Comparison of ENCODE assay signal across 26 cellular contexts in the genomic region with DNA sequence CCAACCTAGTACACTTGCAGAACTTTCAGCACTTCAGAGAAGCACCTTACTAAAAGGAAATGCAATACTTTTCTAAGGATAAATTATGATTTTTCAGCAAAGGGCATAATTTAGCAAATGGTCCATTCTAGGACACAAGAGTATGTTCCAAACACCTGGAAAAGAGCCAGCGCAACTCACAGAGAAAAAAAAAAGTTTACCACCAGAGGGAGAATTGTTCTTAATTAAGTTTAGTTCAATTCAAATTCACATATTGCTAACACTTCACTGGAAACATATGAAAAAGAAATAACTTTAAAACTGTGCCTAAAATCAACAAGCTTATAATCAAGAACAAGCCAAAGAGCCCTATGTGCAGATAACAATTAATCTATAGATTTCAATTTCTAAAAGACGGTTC.
DNase-seq lines count a peak whose midpoint lies in the region; ATAC-seq and TF ChIP-seq lines count a peak whose summit lies in the region.
"Had no signal": no experiment of that assay in that cellular context is flagged by ENCODE, and none has a peak within 500 bp of the region (broad histone marks: within the 10 kb centered on the region; RNA-seq: fewer than 3 reads in every experiment).

No MANE protein-coding gene starts in this region.

- H3K27ac ChIP-seq in C4-2B (no peak overlapping the region), GM23248 (no peak overlapping the region)
- H3K27ac ChIP-seq: A549, KMS-11, SJSA1 had no signal

- in situ Hi-C loops in GM23248 (cut with MboI), result no loop called here

- no peak overlapping the region for H3K4me2 ChIP-seq in GM23248 (ENCODE audit: unreplicated experiment)
- H3K4me2 ChIP-seq: A549, KMS-11 had no signal

- H2AFZ ChIP-seq in GM23248, result no peak overlapping the region

- TF ChIP-seq CTCF in C4-2B (conservative IDR thresholded peaks at IDR 0.05) (peak; percentile 26), LNCaP clone FGC (IDR thresholded peaks at IDR 0.05; ENCODE audit: control insufficient read depth, extremely low read depth, insufficient read depth) (peak; percentile 15; the same call in 1 of the 2 replicates)

- no peaks in the 10 kb centered on the region for H3K36me3 ChIP-seq in GM23248 (ENCODE audit: low read depth)
- H3K36me3 ChIP-seq: SJSA1 had no signal

- H3K4me1 ChIP-seq in GM23248 (ENCODE audit: insufficient read depth), result no peaks in the 10 kb centered on the region
- H3K4me1 ChIP-seq: A549, Caco-2, SJSA1 had no signal

- no peaks in the 10 kb centered on the region for H4K20me1 ChIP-seq in GM23248 (ENCODE audit: insufficient read depth)

- H3K9ac ChIP-seq in GM23248, result no peak overlapping the region
- H3K9ac ChIP-seq: KMS-11 had no signal

- no peaks in the 10 kb centered on the region for H3K27me3 ChIP-seq in GM23248 (replicated peaks; ENCODE audit: insufficient read depth)
- H3K27me3 ChIP-seq: SJSA1 had no signal

- 35 to 46% methylated on average over 2 of the region's 2 CpGs for WGBS in GM23248 (ENCODE audit: low coverage in 1 of 2, low lambda C conversion rate in 2 of 2, missing lambda C conversion rate in 2 of 2), 2 experiments

- no peaks in the 10 kb centered on the region for H3K79me2 ChIP-seq in GM23248 (ENCODE audit: insufficient read depth)

- H3F3A ChIP-seq in GM23248 (ENCODE audit: insufficient read depth), result no peaks in the 10 kb centered on the region

- no peaks in the 10 kb centered on the region for H3K9me2 ChIP-seq in GM23248 (ENCODE audit: insufficient read depth)

- peak; percentile 48 for ATAC-seq in left lobe of liver
- no peak for ATAC-seq in GM21360 (IDR thresholded peaks at IDR 0.05; ENCODE audit: unreplicated experiment)
- no peak for ATAC-seq in stimulated activated naive CD8-positive, alpha-beta T cell treated with anti-CD3 and anti-CD28 coated beads, Interleukin-15, Interleukin-2, amounts not matched to agents 100 U/mL and 50 U/mL, for 24 hours
- no peak for ATAC-seq in HG02981 (IDR thresholded peaks at IDR 0.05; ENCODE audit: unreplicated experiment)
- ATAC-seq: A549; CD8-positive, alpha-beta T cell had no signal

- peak; percentile 22 for DNase-seq in GM23248
- DNase-seq in LNCaP clone FGC (ENCODE audit: low read depth), result no peak
- DNase-seq in left lobe of liver (ENCODE audit: low spot score), result no peak
- no peak for DNase-seq in stimulated activated naive CD8-positive, alpha-beta T cell treated with anti-CD3 and anti-CD28 coated beads, Interleukin-15, Interleukin-2, amounts not matched to agents 100 U/mL and 50 U/mL, for 24 hours
- DNase-seq: C1 segment of cervical spinal cord; Caco-2; CD8-positive, alpha-beta T cell; DMS 273 treated with DMSO at 0.1 percent for 48 hours; DMS79; EL; GF-D8; NCI-H1105 treated with DMSO at 0.1 percent for 48 hours; NCI-H146; NCI-H2029 treated with DMSO at 0.1 percent for 48 hours; NCI-H2171; NCI-H226; NCI-H510A; NCI-H69; Right ventricle myocardium superior; RPMI8226 had no signal

- H3K4me3 ChIP-seq in GM23248 (no peak overlapping the region), LNCaP clone FGC (ENCODE audit: low read depth, low read length) (no peak overlapping the region)
- H3K4me3 ChIP-seq: A549, SJSA1 had no signal

- no peaks in the 10 kb centered on the region for H3K9me3 ChIP-seq in GM23248 (ENCODE audit: low read depth)
- H3K9me3 ChIP-seq: A549, Caco-2, SJSA1 had no signal
